31 cellular contexts compared by ENCODE assay signal in genomic region chr15:28133281-28133680, GRCh38. TPM values are rescaled to one million over a fixed set of nuclear protein-coding genes. Genes with fewer than 3 reads are reported as not detected.
A peak's percentile ranks its signal among the peaks of the same experiment; 100 is the strongest.
DNase-seq lines count a peak whose midpoint lies in the region; ATAC-seq, FAIRE-seq and TF ChIP-seq lines count a peak whose summit lies in the region.
"Had no signal": no experiment of that assay in that cellular context is flagged by ENCODE, and none has a peak within 500 bp of the region (broad histone marks: within the 10 kb centered on the region; RNA-seq: fewer than 3 reads in every experiment).

No MANE protein-coding gene starts in this region.

- FAIRE-seq in kidney (lab: Jason Lieb, UNC): peak; percentile 58
- FAIRE-seq: H54, TTC549 had no signal

- H3K27ac Mint-ChIP-seq in activated T-cell treated with anti-CD3 and anti-CD28 coated beads, Interleukin-2, amount 50 U/mL, for 72 hours: peak overlapping the region; percentile 46
- H3K27ac Mint-ChIP-seq in WTC11: no peak overlapping the region

- intact Hi-C loops in kidney (cut with DNase I): no loop called here

- in situ Hi-C loops in brain microvascular endothelial cell (cut with HindIII; ENCODE audit: low pct_ligation_motif_present, low sequenced_read_pairs): no loop called here

- POLR2A ChIA-PET in WTC11 (lab: Charles Lee): no interaction called here

- H3K27me3 Mint-ChIP-seq in activated T-cell treated with anti-CD3 and anti-CD28 coated beads, Interleukin-2, amount 50 U/mL, for 72 hours (ENCODE audit: low read depth): no peaks in the 10 kb centered on the region
- no peaks in the 10 kb centered on the region for H3K27me3 Mint-ChIP-seq in WTC11 (ENCODE audit: low read depth)
- H3K27me3 Mint-ChIP-seq: naive thymus-derived CD4-positive, alpha-beta T cell; T-cell had no signal

- H3K4me1 ChIP-seq in kidney (ENCODE audit: control insufficient read depth in 1 of 2, insufficient read depth in 1 of 2, low read depth in 1 of 2, low read length in 2 of 2): no peaks in the 10 kb centered on the region
- H3K4me1 ChIP-seq: Peyer's patch, transverse colon had no signal

- H3K27ac ChIP-seq in brain microvascular endothelial cell: peak overlapping the region; percentile 40
- H3K27ac ChIP-seq in kidney (ENCODE audit: low read depth in 2 of 2, low read length in 2 of 2): no peak overlapping the region
- H3K27ac ChIP-seq: 22Rv1, heart right ventricle, Peyer's patch, right atrium auricular region, transverse colon had no signal

- no peak for DNase-seq in activated T-cell treated with anti-CD3 and anti-CD28 coated beads, Interleukin-2, amount 50 U/mL, for 72 hours
- DNase-seq in activated T-cell treated with anti-CD3 and anti-CD28 coated beads for 4 hours (no peak), brain microvascular endothelial cell (no peak), kidney (no peak), NCI-H226 (no peak), WTC11 (ENCODE audit: low spot score) (no peak)
- DNase-seq: activated CD4-positive, alpha-beta T cell treated with anti-CD3 and anti-CD28 coated beads for 1 hour; activated CD8-positive, alpha-beta T cell treated with anti-CD3 and anti-CD28 coated beads, Interleukin-2, amount 10 ng/mL, durations not matched to agents 7 days and 5 days; activated T-cell treated with anti-CD3 and anti-CD28 coated beads, Interleukin-2, amount 50 U/mL, for 1 hour; central memory CD4-positive, alpha-beta T cell; DMS53; dorsolateral prefrontal cortex; heart right ventricle; MV-4-11; naive thymus-derived CD4-positive, alpha-beta T cell; NCI-H146; NCI-H524; NK-92 treated with Interleukin-12 subunit alpha and Interleukin-12 subunit beta, amount 100 ng/mL, for 24 hours; occipital lobe; stimulated activated naive CD8-positive, alpha-beta T cell treated with anti-CD3 and anti-CD28 coated beads, Interleukin-15, Interleukin-2, amounts not matched to agents 100 U/mL and 50 U/mL, for 24 hours; T-cell; transverse colon had no signal

- no peaks in the 10 kb centered on the region for H3K9me3 ChIP-seq in kidney (ENCODE audit: control insufficient read depth in 1 of 2, low read length in 2 of 2)
- H3K9me3 ChIP-seq: heart right ventricle, Peyer's patch, right atrium auricular region, transverse colon had no signal

- H3K36me3 Mint-ChIP-seq in activated T-cell treated with anti-CD3 and anti-CD28 coated beads, Interleukin-2, amount 50 U/mL, for 72 hours (ENCODE audit: insufficient read depth in 2 of 2): peaks cover 3 to 6% of the 10 kb centered on the region in 2 donors
- H3K36me3 Mint-ChIP-seq in WTC11: peaks cover 57% of the 10 kb centered on the region

- no peak overlapping the region for H3K9ac ChIP-seq in kidney (ENCODE audit: low read length in 2 of 2)

- no peak for TF ChIP-seq CTCF in brain microvascular endothelial cell (IDR thresholded peaks at IDR 0.05; ENCODE audit: low read depth, low read length, missing control alignments)
- TF ChIP-seq CTCF in kidney (IDR thresholded peaks at IDR 0.05; ENCODE audit: borderline replicate concordance, extremely low read depth, insufficient read depth): no peak
- TF ChIP-seq CTCF in WTC11 (IDR thresholded peaks at IDR 0.05): no peak

- H3K4me3 ChIP-seq in brain microvascular endothelial cell (ENCODE audit: low read depth, low read length): no peak overlapping the region
- no peak overlapping the region for H3K4me3 ChIP-seq in kidney (ENCODE audit: low read length in 2 of 2)
- H3K4me3 ChIP-seq: dorsolateral prefrontal cortex, heart right ventricle, Peyer's patch, right atrium auricular region, transverse colon had no signal

- CTCF ChIA-PET in WTC11 (lab: Charles Lee): no interaction called here

- no peaks in the 10 kb centered on the region for H3K9me3 Mint-ChIP-seq in activated T-cell treated with anti-CD3 and anti-CD28 coated beads, Interleukin-2, amount 50 U/mL, for 72 hours
- no peaks in the 10 kb centered on the region for H3K9me3 Mint-ChIP-seq in WTC11
- H3K9me3 Mint-ChIP-seq: T-cell had no signal

- no peak for ATAC-seq in activated T-cell treated with anti-CD3 and anti-CD28 coated beads, Interleukin-2, amount 50 U/mL, for 72 hours (replicated peaks in 1 of 2)
- no peak for ATAC-seq in HG03097 (IDR thresholded peaks at IDR 0.05; ENCODE audit: low FRiP score, unreplicated experiment)
- ATAC-seq in WTC11: no peak
- ATAC-seq in GM21825 (IDR thresholded peaks at IDR 0.05; ENCODE audit: unreplicated experiment): no peak
- ATAC-seq: activated CD8-positive, alpha-beta T cell treated with anti-CD3 and anti-CD28 coated beads, Interleukin-2, amount 10 ng/mL, durations not matched to agents 7 days and 5 days; heart right ventricle; left lobe of liver; naive thymus-derived CD4-positive, alpha-beta T cell; stimulated activated naive CD8-positive, alpha-beta T cell treated with anti-CD3 and anti-CD28 coated beads, Interleukin-15, Interleukin-2, amounts not matched to agents 100 U/mL and 50 U/mL, for 24 hours; T-cell had no signal

- no peak overlapping the region for H3K4me3 Mint-ChIP-seq in activated T-cell treated with anti-CD3 and anti-CD28 coated beads, Interleukin-2, amount 50 U/mL, for 72 hours
- H3K4me3 Mint-ChIP-seq in WTC11: no peak overlapping the region
- H3K4me3 Mint-ChIP-seq: activated CD8-positive, alpha-beta T cell treated with anti-CD3 and anti-CD28 coated beads, Interleukin-2, amount 10 ng/mL, durations not matched to agents 7 days and 5 days; T-cell had no signal

- peaks cover 20% of the 10 kb centered on the region for H3K36me3 ChIP-seq in brain microvascular endothelial cell (replicated peaks)
- peaks cover 13 to 28% of the 10 kb centered on the region in 2 donors for H3K36me3 ChIP-seq in kidney (ENCODE audit: control insufficient read depth in 1 of 2, insufficient read depth in 2 of 2, low read length in 2 of 2)

- H3K4me1 Mint-ChIP-seq in activated T-cell treated with anti-CD3 and anti-CD28 coated beads, Interleukin-2, amount 50 U/mL, for 72 hours (ENCODE audit: low read depth): peaks cover 16% of the 10 kb centered on the region
- H3K4me1 Mint-ChIP-seq in WTC11: peaks cover 28% of the 10 kb centered on the region

- no peaks in the 10 kb centered on the region for H3K27me3 ChIP-seq in brain microvascular endothelial cell (replicated peaks)
- H3K27me3 ChIP-seq: dorsolateral prefrontal cortex, heart right ventricle, Peyer's patch, right atrium auricular region, transverse colon had no signal

TF ChIP-seq in WTC11, 78 proteins besides CTCF, POLR2A, EP300 and RAD21 (continues in another document):
- no peak for TF ChIP-seq E2F4 (CRISPR knock-in tag; IDR thresholded peaks at IDR 0.05; ENCODE audit: borderline replicate concordance, low read depth)
- no peak for TF ChIP-seq SMAD4 (CRISPR knock-in tag; IDR thresholded peaks at IDR 0.05)
- no peak for TF ChIP-seq ZBTB21 (CRISPR knock-in tag; IDR thresholded peaks at IDR 0.05; ENCODE audit: borderline replicate concordance)
- TF ChIP-seq SP1 (CRISPR knock-in tag; conservative IDR thresholded peaks at IDR 0.05): no peak
- no peak for TF ChIP-seq TP53 (CRISPR knock-in tag; IDR thresholded peaks at IDR 0.05)
- no peak for TF ChIP-seq STAT6 (CRISPR knock-in tag; conservative IDR thresholded peaks at IDR 0.05; ENCODE audit: low read depth)

RNA-seq across cellular contexts. Expression of gene OCA2, which starts 34.2 kb away (rescaled TPM):
- total RNA-seq in activated T-cell treated with anti-CD3 and anti-CD28 coated beads, Interleukin-2, amount 50 U/mL, for 72 hours: under 1 TPM in 1 of 2 donors, not detected in 1; 0.14 TPM
- total RNA-seq in kidney (2.5 TPM), WTC11 (2021) (0.27 to 0.39 TPM (median 0.27 TPM) in 3 replicates)
- polyA plus RNA-seq in kidney (ENCODE audit: insufficient read depth, low read depth, low replicate concordance): 0.45 TPM
- total RNA-seq: activated CD8-positive, alpha-beta T cell treated with anti-CD3 and anti-CD28 coated beads, Interleukin-2, amount 10 ng/mL, durations not matched to agents 7 days and 5 days; fibroblast of villous mesenchyme; naive thymus-derived CD4-positive, alpha-beta T cell had no signal
- polyA plus RNA-seq: naive thymus-derived CD4-positive, alpha-beta T cell had no signal
